1 cellular context compared by ENCODE assay signal in the genomic region with DNA sequence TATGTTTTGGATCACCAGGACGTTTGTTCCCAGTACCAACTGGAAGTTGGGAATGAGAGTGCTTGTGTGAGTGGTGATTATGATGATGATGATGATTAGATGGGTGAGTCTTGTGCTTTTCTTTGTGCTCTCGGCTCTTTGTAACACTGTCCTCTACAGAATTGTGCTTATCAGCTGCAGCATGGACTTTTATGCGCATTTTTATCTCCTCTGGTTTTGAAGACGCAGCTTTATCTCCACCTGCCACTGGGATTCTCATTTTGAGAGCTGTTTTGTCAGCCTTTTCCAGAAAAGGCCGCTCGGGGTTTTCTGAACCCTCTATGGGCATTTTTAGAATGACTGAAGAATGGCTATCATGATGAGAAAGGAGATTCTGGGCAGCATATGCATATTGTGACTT.
A peak's percentile ranks its signal among the peaks of the same experiment; 100 is the strongest.
TF ChIP-seq lines count a peak whose summit lies in the region.

No MANE protein-coding gene starts in this region.

TF ChIP-seq in K562, 482 proteins besides CTCF, POLR2A, EP300 and RAD21 (continued from another document):
- TF ChIP-seq, protein P1, sequence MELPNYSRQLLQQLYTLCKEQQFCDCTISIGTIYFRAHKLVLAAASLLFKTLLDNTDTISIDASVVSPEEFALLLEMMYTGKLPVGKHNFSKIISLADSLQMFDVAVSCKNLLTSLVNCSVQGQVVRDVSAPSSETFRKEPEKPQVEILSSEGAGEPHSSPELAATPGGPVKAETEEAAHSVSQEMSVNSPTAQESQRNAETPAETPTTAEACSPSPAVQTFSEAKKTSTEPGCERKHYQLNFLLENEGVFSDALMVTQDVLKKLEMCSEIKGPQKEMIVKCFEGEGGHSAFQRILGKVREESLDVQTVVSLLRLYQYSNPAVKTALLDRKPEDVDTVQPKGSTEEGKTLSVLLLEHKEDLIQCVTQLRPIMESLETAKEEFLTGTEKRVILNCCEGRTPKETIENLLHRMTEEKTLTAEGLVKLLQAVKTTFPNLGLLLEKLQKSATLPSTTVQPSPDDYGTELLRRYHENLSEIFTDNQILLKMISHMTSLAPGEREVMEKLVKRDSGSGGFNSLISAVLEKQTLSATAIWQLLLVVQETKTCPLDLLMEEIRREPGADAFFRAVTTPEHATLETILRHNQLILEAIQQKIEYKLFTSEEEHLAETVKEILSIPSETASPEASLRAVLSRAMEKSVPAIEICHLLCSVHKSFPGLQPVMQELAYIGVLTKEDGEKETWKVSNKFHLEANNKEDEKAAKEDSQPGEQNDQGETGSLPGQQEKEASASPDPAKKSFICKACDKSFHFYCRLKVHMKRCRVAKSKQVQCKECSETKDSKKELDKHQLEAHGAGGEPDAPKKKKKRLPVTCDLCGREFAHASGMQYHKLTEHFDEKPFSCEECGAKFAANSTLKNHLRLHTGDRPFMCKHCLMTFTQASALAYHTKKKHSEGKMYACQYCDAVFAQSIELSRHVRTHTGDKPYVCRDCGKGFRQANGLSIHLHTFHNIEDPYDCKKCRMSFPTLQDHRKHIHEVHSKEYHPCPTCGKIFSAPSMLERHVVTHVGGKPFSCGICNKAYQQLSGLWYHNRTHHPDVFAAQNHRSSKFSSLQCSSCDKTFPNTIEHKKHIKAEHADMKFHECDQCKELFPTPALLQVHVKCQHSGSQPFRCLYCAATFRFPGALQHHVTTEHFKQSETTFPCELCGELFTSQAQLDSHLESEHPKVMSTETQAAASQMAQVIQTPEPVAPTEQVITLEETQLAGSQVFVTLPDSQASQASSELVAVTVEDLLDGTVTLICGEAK (IDR thresholded peaks at IDR 0.05) = peak; percentile 46; the same call in 1 of the 2 replicates
- TF ChIP-seq, protein P1 (CRISPR knock-in tag; IDR thresholded peaks at IDR 0.05) = no peak
- TF ChIP-seq L3MBTL2 (IDR thresholded peaks at IDR 0.05) (peak; percentile 84), SMARCE1 (IDR thresholded peaks at IDR 0.05) (peak; percentile 72; the same call in 1 of the 2 replicates)
